In the genomic region with DNA sequence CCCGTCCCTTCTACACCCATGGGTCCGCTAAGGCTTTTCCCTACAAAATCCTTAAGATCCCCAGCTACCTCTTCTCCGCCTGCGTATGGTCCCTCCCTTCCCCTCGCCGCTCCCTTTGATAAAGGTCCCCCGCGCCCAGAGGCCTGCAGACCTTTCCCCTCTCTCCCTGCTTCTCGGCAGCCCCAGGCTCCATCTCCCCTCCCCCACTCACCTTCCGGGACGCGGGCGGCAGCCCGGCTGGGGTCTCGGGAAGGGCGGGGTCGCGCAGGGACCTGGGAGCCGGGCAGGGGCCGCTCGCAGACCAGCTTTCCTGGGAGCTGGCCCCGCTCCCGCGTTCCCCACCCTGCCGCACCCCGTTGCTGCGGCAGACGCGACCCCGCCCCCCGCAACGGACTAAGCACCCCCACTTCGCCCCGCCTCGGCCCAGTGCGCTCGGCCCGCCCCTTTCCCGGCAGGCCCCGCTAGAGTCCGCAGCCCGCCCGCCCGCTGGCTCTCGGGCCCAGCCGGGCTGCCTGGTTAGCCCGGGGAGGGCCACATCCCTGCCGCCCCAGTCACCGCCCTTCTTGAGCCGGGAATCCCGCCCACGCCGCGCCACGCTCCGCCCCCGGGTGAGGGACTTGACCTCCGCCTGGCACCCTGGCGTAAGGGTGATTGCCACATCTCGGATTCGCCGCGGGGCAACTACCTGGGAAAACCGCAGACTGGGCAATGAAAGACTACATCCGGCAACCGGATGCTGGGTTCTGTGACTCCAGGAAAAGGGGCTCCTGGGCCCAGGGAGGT, we compare ENCODE assay signal across 8 cellular contexts. TPM values are rescaled to one million over a fixed set of nuclear protein-coding genes. Genes with fewer than 3 reads are reported as not detected.
DNase-seq lines count a peak whose midpoint lies in the region; ATAC-seq and TF ChIP-seq lines count a peak whose summit lies in the region.

A gene with protein sequence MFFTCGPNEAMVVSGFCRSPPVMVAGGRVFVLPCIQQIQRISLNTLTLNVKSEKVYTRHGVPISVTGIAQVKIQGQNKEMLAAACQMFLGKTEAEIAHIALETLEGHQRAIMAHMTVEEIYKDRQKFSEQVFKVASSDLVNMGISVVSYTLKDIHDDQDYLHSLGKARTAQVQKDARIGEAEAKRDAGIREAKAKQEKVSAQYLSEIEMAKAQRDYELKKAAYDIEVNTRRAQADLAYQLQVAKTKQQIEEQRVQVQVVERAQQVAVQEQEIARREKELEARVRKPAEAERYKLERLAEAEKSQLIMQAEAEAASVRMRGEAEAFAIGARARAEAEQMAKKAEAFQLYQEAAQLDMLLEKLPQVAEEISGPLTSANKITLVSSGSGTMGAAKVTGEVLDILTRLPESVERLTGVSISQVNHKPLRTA (minus strand): TSS at position 372 of the 783 bp plus-strand sequence. CDS start 498 bp downstream, outside the sequence.

- peak within 1 kb of the TSS; percentile 92 for H3K4me2 ChIP-seq in hepatocyte

- H3K4me1 ChIP-seq in hepatocyte (ENCODE audit: insufficient read depth): peaks cover 10% of the 10 kb centered on the region

- H3K4me3 ChIP-seq in hepatocyte (peak within 1 kb of the TSS; percentile 91), retinal pigment epithelial cell (ENCODE audit: low read length) (peak within 1 kb of the TSS; percentile 100)

- no peaks in the 10 kb centered on the region for H4K20me1 ChIP-seq in hepatocyte (ENCODE audit: insufficient read depth, poor library complexity, severe bottlenecking)

- no peaks in the 10 kb centered on the region for H3K27me3 ChIP-seq in hepatocyte

- ATAC-seq in HG02870 (IDR thresholded peaks at IDR 0.05; ENCODE audit: unreplicated experiment) (peak; percentile 64), GM18870 (IDR thresholded peaks at IDR 0.05; ENCODE audit: unreplicated experiment) (no peak)

- DNase-seq in GM13976 (ENCODE audit: low spot score) (peak; percentile 95), NCI-H2029 (lab: John Stamatoyannopoulos, UW) (peak; percentile 90), T1000 (lab: John Stamatoyannopoulos, UW) (peak; percentile 97), astrocyte of the hippocampus (ENCODE audit: low read depth, low spot score) (peak; percentile 96), hepatocyte (ENCODE audit: low spot score) (peak; percentile 97), retinal pigment epithelial cell (ENCODE audit: low read depth) (peak; percentile 87)

- in situ Hi-C loops in GM13976 (cut with MboI; ENCODE audit: low sequenced_read_pairs, unreplicated experiment): no loop called here

- peak within 1 kb of the TSS; percentile 14 for H2AFZ ChIP-seq in hepatocyte

- H3K27ac ChIP-seq in hepatocyte: peak within 1 kb of the TSS; percentile 94

- no peaks in the 10 kb centered on the region for H3K9me2 ChIP-seq in hepatocyte (replicated peaks; ENCODE audit: insufficient read depth)

- H3K9me3 ChIP-seq in hepatocyte (ENCODE audit: low read depth): no peaks in the 10 kb centered on the region

- under 1% methylated on average over 27 of the region's 66 CpGs for WGBS in hepatocyte (ENCODE audit: low lambda C conversion rate, missing lambda C conversion rate)

- peaks cover 59% of the 10 kb centered on the region for H3K79me2 ChIP-seq in hepatocyte

- TF ChIP-seq CTCF in GM13976 (IDR thresholded peaks at IDR 0.05; ENCODE audit: borderline replicate concordance, control extremely low read depth, extremely low read depth, insufficient read depth, missing control alignments): no peak
- TF ChIP-seq CTCF in hepatocyte (IDR thresholded peaks at IDR 0.05; ENCODE audit: poor library complexity): no peak
- no peak for TF ChIP-seq CTCF in retinal pigment epithelial cell (conservative IDR thresholded peaks at IDR 0.05; ENCODE audit: low read depth, low read length)

- H3K36me3 ChIP-seq in hepatocyte (replicated peaks; ENCODE audit: insufficient read depth, low read depth): no peaks in the 10 kb centered on the region

RNA-seq across cellular contexts. Expression of the gene that starts here (rescaled TPM):
- 93.5 and 103 TPM in 2 replicates for total RNA-seq in hepatocyte
- polyA plus RNA-seq in hepatocyte: 144 and 148 TPM in 2 replicates
